ENCODE assay signal across 10 cellular contexts in genomic region chr3:123522666-123523412, GRCh38.
DNase-seq lines count a peak whose midpoint lies in the region; ATAC-seq and TF ChIP-seq lines count a peak whose summit lies in the region.
"Had no signal": no experiment of that assay in that cellular context is flagged by ENCODE, and none has a peak within 500 bp of the region (broad histone marks: within the 10 kb centered on the region; RNA-seq: fewer than 3 reads in every experiment).

No MANE protein-coding gene starts in this region.

- WGBS in testis, 2 donors, result 53 to 68% methylated on average over 14 of the region's 14 CpGs

- H3K27me3 Mint-ChIP-seq in activated T-cell treated with anti-CD3 and anti-CD28 coated beads, Interleukin-2, amount 50 U/mL, for 4 hours (ENCODE audit: low read depth), result no peaks in the 10 kb centered on the region
- H3K27me3 Mint-ChIP-seq in activated CD8-positive, alpha-beta memory T cell treated with anti-CD3 and anti-CD28 coated beads, Interleukin-2, amount 10 ng/mL, durations not matched to agents 7 days and 5 days, result no peaks in the 10 kb centered on the region

- H3K36me3 ChIP-seq in testis (ENCODE audit: low read depth, missing control alignments), result no peaks in the 10 kb centered on the region

- peak overlapping the region; percentile 3 for H3K4me3 Mint-ChIP-seq in activated T-cell treated with anti-CD3 and anti-CD28 coated beads, Interleukin-2, amount 50 U/mL, for 4 hours
- no peak overlapping the region for H3K4me3 Mint-ChIP-seq in activated CD8-positive, alpha-beta memory T cell treated with anti-CD3 and anti-CD28 coated beads, Interleukin-2, amount 10 ng/mL, durations not matched to agents 7 days and 5 days

- H3K27me3 ChIP-seq in testis, result no peaks in the 10 kb centered on the region

- H3K9me3 Mint-ChIP-seq in activated T-cell treated with anti-CD3 and anti-CD28 coated beads, Interleukin-2, amount 50 U/mL, for 4 hours, result no peaks in the 10 kb centered on the region
- H3K9me3 Mint-ChIP-seq in activated CD8-positive, alpha-beta memory T cell treated with anti-CD3 and anti-CD28 coated beads, Interleukin-2, amount 10 ng/mL, durations not matched to agents 7 days and 5 days (ENCODE audit: low read depth), result no peaks in the 10 kb centered on the region

- peaks cover 27% of the 10 kb centered on the region for H3K36me3 Mint-ChIP-seq in activated T-cell treated with anti-CD3 and anti-CD28 coated beads, Interleukin-2, amount 50 U/mL, for 4 hours (ENCODE audit: insufficient read depth)
- H3K36me3 Mint-ChIP-seq in activated CD8-positive, alpha-beta memory T cell treated with anti-CD3 and anti-CD28 coated beads, Interleukin-2, amount 10 ng/mL, durations not matched to agents 7 days and 5 days, result peaks cover 13% of the 10 kb centered on the region

- intact Hi-C loops in left ventricle myocardium superior (cut with micrococcal nuclease) (no loop called here), testis (cut with DNase I; ENCODE audit: low total_unique reads) (no loop called here)

- H3K27ac ChIP-seq in VCaP (0 out of 2 replicates have a peak overlapping the region, but pooled peaks have one; percentile 55), testis (peak overlapping the region in 1 of 2 donors; percentile 61)
- H3K27ac ChIP-seq: RWPE1 had no signal

- TF ChIP-seq CTCF in VCaP (conservative IDR thresholded peaks at IDR 0.05) (no peak), testis (IDR thresholded peaks at IDR 0.05) (no peak)

- H3K4me3 ChIP-seq in testis, result no peak overlapping the region

- DNase-seq in activated T-cell treated with anti-CD3 and anti-CD28 coated beads, Interleukin-2, amount 50 U/mL, for 4 hours, result no peak
- DNase-seq in activated T-cell treated with anti-CD3 and anti-CD28 coated beads, Interleukin-2, amount 50 U/mL, for 1 hour, result no peak
- DNase-seq in left ventricle myocardium superior (peak; percentile 45), testis (peak; percentile 35), NCI-H1048 (lab: John Stamatoyannopoulos, UW) (no peak), DMS114 treated with DMSO at 0.1 percent for 48 hours (lab: John Stamatoyannopoulos, UW; ENCODE audit: unreplicated experiment) (no peak)
- no peak for DNase-seq in activated CD8-positive, alpha-beta memory T cell treated with anti-CD3 and anti-CD28 coated beads, Interleukin-2, amount 10 ng/mL, durations not matched to agents 7 days and 5 days
- DNase-seq: NCI-H1930 had no signal

- peaks cover 6% of the 10 kb centered on the region for H3K4me1 ChIP-seq in testis

- CTCF ChIA-PET in activated CD8-positive, alpha-beta memory T cell treated with anti-CD3 and anti-CD28 coated beads, Interleukin-2, amount 10 ng/mL, durations not matched to agents 7 days and 5 days (lab: Charles Lee), result interaction anchor here (1.3 to 1.5 kb wide), 2 partner anchors 16 to 36 kb away, joined by 3 to 4 read pairs; no protein-coding TSS in a partner anchor

- no peaks in the 10 kb centered on the region for H3K9me3 ChIP-seq in testis

- no peak for TF ChIP-seq POLR2A in testis (IDR thresholded peaks at IDR 0.05)

- no peak for ATAC-seq in activated T-cell treated with anti-CD3 and anti-CD28 coated beads, Interleukin-2, amount 50 U/mL, for 4 hours
- peak; percentile 76 for ATAC-seq in left ventricle myocardium superior
- ATAC-seq in activated CD8-positive, alpha-beta memory T cell treated with anti-CD3 and anti-CD28 coated beads, Interleukin-2, amount 10 ng/mL, durations not matched to agents 7 days and 5 days, result no peak

- peaks cover 55% of the 10 kb centered on the region for H3K4me1 Mint-ChIP-seq in activated T-cell treated with anti-CD3 and anti-CD28 coated beads, Interleukin-2, amount 50 U/mL, for 4 hours (ENCODE audit: low read depth)
- peaks cover 43% of the 10 kb centered on the region for H3K4me1 Mint-ChIP-seq in activated CD8-positive, alpha-beta memory T cell treated with anti-CD3 and anti-CD28 coated beads, Interleukin-2, amount 10 ng/mL, durations not matched to agents 7 days and 5 days

- no peak overlapping the region for H3K27ac Mint-ChIP-seq in activated CD8-positive, alpha-beta memory T cell treated with anti-CD3 and anti-CD28 coated beads, Interleukin-2, amount 10 ng/mL, durations not matched to agents 7 days and 5 days

Comparison
In these comparisons a context has a peak if more than half of its experiments do, and no peak if none do; other contexts are left out.
1. DNase-seq: peak in left ventricle myocardium superior (single experiment) and testis (single experiment); none in activated T-cell treated with anti-CD3 and anti-CD28 coated beads, Interleukin-2, amount 50 U/mL, for 4 hours (single experiment), activated T-cell treated with anti-CD3 and anti-CD28 coated beads, Interleukin-2, amount 50 U/mL, for 1 hour (single experiment), NCI-H1048 (single experiment), activated CD8-positive, alpha-beta memory T cell treated with anti-CD3 and anti-CD28 coated beads, Interleukin-2, amount 10 ng/mL, durations not matched to agents 7 days and 5 days (single experiment) and DMS114 treated with DMSO at 0.1 percent for 48 hours (single experiment).